In genomic region chr1:154183045-154183968, GRCh38 we compare ENCODE assay signal across 8 cellular contexts. TPM values are rescaled to one million over a fixed set of nuclear protein-coding genes. Genes with fewer than 3 reads are reported as not detected.
A peak's percentile ranks its signal among the peaks of the same experiment; 100 is the strongest.
DNase-seq lines count a peak whose midpoint lies in the region; ATAC-seq and TF ChIP-seq lines count a peak whose summit lies in the region.

No MANE protein-coding gene starts in this region.

- peaks cover 6% of the 10 kb centered on the region for H3K36me3 Mint-ChIP-seq in natural killer cell

- intact Hi-C loops in natural killer cell (cut with micrococcal nuclease), result loop anchor here (2.0 kb wide), 2 partner anchors 27 to 89 kb away; partner anchors contain the start of gene HAX1

- H3K9me3 Mint-ChIP-seq in natural killer cell, result no peaks in the 10 kb centered on the region

- POLR2A ChIA-PET in RWPE1 (lab: Yijun Ruan, JAX; ENCODE audit: low non-redundant PET), result no interaction called here

- H3K4me1 Mint-ChIP-seq in natural killer cell, result peaks cover 50 to 51% of the 10 kb centered on the region in 2 donors

- H3K27ac ChIP-seq in RWPE1, result peak overlapping the region; percentile 97

- DNase-seq in EH (ENCODE audit: low read depth), result peak; percentile 97
- DNase-seq in GOT3 (lab: John Stamatoyannopoulos, UW), result peak; percentile 89
- peak; percentile 98 for DNase-seq in LoVo (ENCODE audit: low spot score)
- peak; percentile 99 for DNase-seq in RWPE1 (ENCODE audit: low spot score)
- peak; percentile 93 for DNase-seq in activated T-helper 9 cell treated with anti-CD3 and anti-CD28 coated beads, Interleukin-2, amount 50 U/mL, for 16 hours (ENCODE audit: low read depth)
- peak; percentile 87 for DNase-seq in fibroblast of peridontal ligament (ENCODE audit: extremely low read depth)
- peak; percentile 91 for DNase-seq in natural killer cell
- DNase-seq in stimulated activated naive CD4-positive, alpha-beta T cell (lab: John Stamatoyannopoulos, UW), result peak; percentile 86 to 93 (median 91)

- no peak for TF ChIP-seq CTCF in RWPE1 (conservative IDR thresholded peaks at IDR 0.05; ENCODE audit: low read depth)
- no peak for TF ChIP-seq CTCF in natural killer cell (IDR thresholded peaks at IDR 0.05)

- peak; percentile 89 to 92 (median 92) for ATAC-seq in natural killer cell

- peak overlapping the region; percentile 92 to 97 for H3K27ac Mint-ChIP-seq in natural killer cell

- CTCF ChIA-PET in RWPE1 (lab: Yijun Ruan, JAX), result interaction anchor here (0.5 to 0.7 kb wide), 4 partner anchors 71 to 442 kb away, joined by 3 to 4 read pairs (median 3); no protein-coding TSS in a partner anchor

- H3K4me3 Mint-ChIP-seq in natural killer cell, result peak overlapping the region; percentile 100

- peaks cover 0 to 7% of the 10 kb centered on the region in 2 donors for H3K27me3 Mint-ChIP-seq in natural killer cell (ENCODE audit: low read depth in 2 of 2)

RNA-seq across cellular contexts. Expression of gene TPM3, which starts 8.6 kb away (rescaled TPM):
- total RNA-seq in natural killer cell, result 100 to 1,000 TPM; 516 to 622 (median 551) TPM

RNA-seq across cellular contexts. Expression of gene CFAP141, which starts 22.8 kb away (rescaled TPM):
- total RNA-seq in natural killer cell, result 1 to 10 TPM in 1 of 3 donors, not detected in 2; 1.2 TPM

RNA-seq across cellular contexts. Expression of gene NUP210L, which starts 28.4 kb away (rescaled TPM):
- total RNA-seq in natural killer cell, result under 1 TPM; 0.13 to 0.24 (median 0.18) TPM

RNA-seq across cellular contexts. Expression of gene UBAP2L, which starts 37.4 kb away (rescaled TPM):
- 100 to 1,000 TPM; 195 to 220 (median 218) TPM for total RNA-seq in natural killer cell

Comparison
In these comparisons a context has a peak if more than half of its experiments do, and no peak if none do; other contexts are left out.
1. Peak in every context shown above with its lines: DNase-seq, ATAC-seq and H3K27ac ChIP-seq.